Comparison of ENCODE assay signal across 1 cellular context in genomic region chr17:77319211-77320031, GRCh38.
TF ChIP-seq lines count a peak whose summit lies in the region.

No MANE protein-coding gene starts in this region.

TF ChIP-seq in K562, 482 proteins besides CTCF, POLR2A, EP300 and RAD21 (continued from another document and continues in another):
- TF ChIP-seq ZNF407 (IDR thresholded peaks at IDR 0.05; ENCODE audit: low read depth) (no peak), ZBTB33 (CRISPR knock-in tag; IDR thresholded peaks at IDR 0.05) (no peak), POU5F1 (IDR thresholded peaks at IDR 0.05; ENCODE audit: borderline replicate concordance, low read depth, low read length, partially characterized antibody) (no peak), FUS (optimal IDR thresholded peaks at IDR 0.05; ENCODE audit: low read depth, low read length) (no peak), FOSL1 (tag; conservative IDR thresholded peaks at IDR 0.05) (peak; percentile 91), NFATC3 (IDR thresholded peaks at IDR 0.05) (no peak), U2AF2 (optimal IDR thresholded peaks at IDR 0.05; ENCODE audit: low read depth, low read length) (no peak), ETV5 (CRISPR knock-in tag; IDR thresholded peaks at IDR 0.05; ENCODE audit: low read depth) (peak; percentile 68), CGGBP1 (CRISPR knock-in tag; IDR thresholded peaks at IDR 0.05) (no peak), HNRNPUL1 (IDR thresholded peaks at IDR 0.05; ENCODE audit: low read length) (no peak), HOXB6 (CRISPR knock-in tag; IDR thresholded peaks at IDR 0.05; ENCODE audit: borderline replicate concordance) (no peak), SP1 (CRISPR knock-in tag; IDR thresholded peaks at IDR 0.05) (peak; percentile 56; the same call in 1 of the 2 replicates), ZNF395 (CRISPR knock-in tag; IDR thresholded peaks at IDR 0.05) (peak; percentile 45; the same call in 1 of the 2 replicates), ZNF507 (tag; conservative IDR thresholded peaks at IDR 0.05) (no peak), ZNF696 (CRISPR knock-in tag; conservative IDR thresholded peaks at IDR 0.05) (no peak), ZNF512 (tag; IDR thresholded peaks at IDR 0.05) (no peak), NEUROD1 (IDR thresholded peaks at IDR 0.05; ENCODE audit: borderline replicate concordance, low read depth, low read length, partially characterized antibody) (no peak), HDAC8 (tag; IDR thresholded peaks at IDR 0.05) (no peak), ZNF551 (CRISPR knock-in tag; IDR thresholded peaks at IDR 0.05) (no peak), PRDM10 (IDR thresholded peaks at IDR 0.05; ENCODE audit: partially characterized antibody) (peak; percentile 44), FOXK1 (CRISPR knock-in tag; IDR thresholded peaks at IDR 0.05; ENCODE audit: borderline replicate concordance) (no peak), IRF2 (CRISPR knock-in tag; IDR thresholded peaks at IDR 0.05) (no peak), TRIM28 (IDR thresholded peaks at IDR 0.05) (no peak), TCFL5 (CRISPR knock-in tag; conservative IDR thresholded peaks at IDR 0.05) (no peak), HMGN3 (IDR thresholded peaks at IDR 0.05; ENCODE audit: borderline replicate concordance, extremely low read depth, insufficient read length, low read depth, low read length) (peak; percentile 35), EWSR1 (IDR thresholded peaks at IDR 0.05; ENCODE audit: borderline replicate concordance, low read depth, partially characterized antibody) (no peak), TCF7 (IDR thresholded peaks at IDR 0.05; ENCODE audit: borderline replicate concordance) (0 out of 2 replicates have a peak, but pooled peaks have one; percentile 59), ZFP1 (CRISPR knock-in tag; IDR thresholded peaks at IDR 0.05) (no peak), POLR3A (IDR thresholded peaks at IDR 0.05; ENCODE audit: borderline replicate concordance, extremely low read depth, insufficient read depth, insufficient read length) (no peak), NR1H2 (CRISPR knock-in tag; IDR thresholded peaks at IDR 0.05) (0 out of 2 replicates have a peak, but pooled peaks have one; percentile 57), E4F1 (CRISPR knock-in tag; IDR thresholded peaks at IDR 0.05; ENCODE audit: borderline replicate concordance) (no peak), ELF4 (CRISPR knock-in tag; IDR thresholded peaks at IDR 0.05) (no peak), HINFP (tag; conservative IDR thresholded peaks at IDR 0.05; ENCODE audit: low read depth) (no peak), ARHGAP35 (IDR thresholded peaks at IDR 0.05; ENCODE audit: partially characterized antibody) (no peak)
